19 cellular contexts compared by ENCODE assay signal in genomic region chr10:11331178-11331577, GRCh38.
"Had no signal": no experiment of that assay in that cellular context is flagged by ENCODE, and none has a peak within 500 bp of the region (broad histone marks: within the 10 kb centered on the region; RNA-seq: fewer than 3 reads in every experiment).

No MANE protein-coding gene starts in this region.

- H3K27ac Mint-ChIP-seq: activated CD4-positive, alpha-beta memory T cell treated with anti-CD3 and anti-CD28 coated beads, Interleukin-2, amount 10 ng/mL, durations not matched to agents 7 days and 5 days; endodermal cell; progenitor cell of endocrine pancreas; T-helper 1 cell treated with Interleukin-12 subunit alpha and Interleukin-12 subunit beta and Interleukin-4 antibody, amounts not matched to agents 30 μg/mL and 1 μg/mL, for 36 hours had no signal

- H3K9me3 ChIP-seq: stomach had no signal

- DNase-seq: activated CD4-positive, alpha-beta memory T cell treated with anti-CD3 and anti-CD28 coated beads, Interleukin-2, amount 10 ng/mL, durations not matched to agents 7 days and 5 days; activated effector memory CD4-positive, alpha-beta T cell treated with anti-CD3 and anti-CD28 coated beads, Interleukin-2, amount 50 U/mL, for 16 hours; activated T-cell treated with anti-CD3 and anti-CD28 coated beads, Interleukin-2, amount 50 U/mL, for 4 hours; amniotic stem cell; dorsolateral prefrontal cortex; endodermal cell; left ventricle myocardium superior; nucleus accumbens; right cardiac atrium; stomach; WERI-Rb-1 had no signal

- H3K4me3 Mint-ChIP-seq: activated CD4-positive, alpha-beta memory T cell treated with anti-CD3 and anti-CD28 coated beads, Interleukin-2, amount 10 ng/mL, durations not matched to agents 7 days and 5 days; activated naive CD4-positive, alpha-beta T cell treated with anti-CD3 and anti-CD28 coated beads, Interleukin-2, amount 50 U/mL, for 24 hours; activated T-cell treated with anti-CD3 and anti-CD28 coated beads, Interleukin-2, amount 50 U/mL, for 4 hours; endodermal cell; memory B cell; nephron; T-helper 1 cell treated with Interleukin-12 subunit alpha and Interleukin-12 subunit beta and Interleukin-4 antibody, amounts not matched to agents 30 μg/mL and 1 μg/mL, for 36 hours had no signal

- H3K27me3 Mint-ChIP-seq: activated CD4-positive, alpha-beta memory T cell treated with anti-CD3 and anti-CD28 coated beads, Interleukin-2, amount 10 ng/mL, durations not matched to agents 7 days and 5 days; activated naive CD4-positive, alpha-beta T cell treated with anti-CD3 and anti-CD28 coated beads, Interleukin-2, amount 50 U/mL, for 24 hours; brain; memory B cell had no signal

- H3K4me3 ChIP-seq: dorsolateral prefrontal cortex, skin epidermis, stomach had no signal

- H3K27ac ChIP-seq: stomach, WERI-Rb-1 had no signal

- H3K9me3 Mint-ChIP-seq: activated CD4-positive, alpha-beta memory T cell treated with anti-CD3 and anti-CD28 coated beads, Interleukin-2, amount 10 ng/mL, durations not matched to agents 7 days and 5 days; activated naive CD4-positive, alpha-beta T cell treated with anti-CD3 and anti-CD28 coated beads, Interleukin-2, amount 50 U/mL, for 24 hours; activated T-cell treated with anti-CD3 and anti-CD28 coated beads, Interleukin-2, amount 50 U/mL, for 4 hours; brain; endodermal cell; memory B cell; nephron; T-helper 1 cell treated with Interleukin-12 subunit alpha and Interleukin-12 subunit beta and Interleukin-4 antibody, amounts not matched to agents 30 μg/mL and 1 μg/mL, for 36 hours had no signal

- H3K36me3 ChIP-seq: WERI-Rb-1 had no signal

- H3K27me3 ChIP-seq: dorsolateral prefrontal cortex, stomach had no signal

- ATAC-seq: activated T-cell treated with anti-CD3 and anti-CD28 coated beads, Interleukin-2, amount 50 U/mL, for 4 hours; esophagus mucosa had no signal
